ENCODE assay signal across 8 cellular contexts in the genomic region with DNA sequence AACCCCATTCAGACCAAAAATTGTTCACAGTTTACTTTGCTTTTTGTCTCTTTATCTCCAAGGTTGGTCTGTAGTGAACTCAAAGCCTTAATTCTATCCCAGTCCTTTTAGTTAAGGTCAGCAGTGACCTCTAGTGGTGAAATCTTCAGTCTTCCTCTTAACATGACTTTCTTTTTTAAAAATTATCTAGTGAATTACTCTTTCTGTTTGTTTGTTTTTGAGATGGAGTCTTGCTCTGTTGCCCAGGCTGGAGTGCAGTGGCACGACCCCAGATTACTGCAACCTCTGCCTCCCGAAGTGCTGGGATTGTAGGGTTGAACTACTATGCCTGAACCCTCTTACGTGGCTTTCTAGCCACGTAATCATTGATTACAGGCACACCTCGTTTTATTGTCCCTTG. TPM values are rescaled to one million over a fixed set of nuclear protein-coding genes. Genes with fewer than 3 reads are reported as not detected.
DNase-seq lines count a peak whose midpoint lies in the region; ATAC-seq, FAIRE-seq and TF ChIP-seq lines count a peak whose summit lies in the region.

No MANE protein-coding gene starts in this region.

- H3K36me3 ChIP-seq in brain microvascular endothelial cell (replicated peaks): no peaks in the 10 kb centered on the region

- peak; percentile 96 for FAIRE-seq in islet of Langerhans (lab: Jason Lieb, UNC)

- no peak overlapping the region for H3K4me3 ChIP-seq in brain microvascular endothelial cell (ENCODE audit: low read depth, low read length)

- peak; percentile 49 for TF ChIP-seq CTCF in brain microvascular endothelial cell (IDR thresholded peaks at IDR 0.05; ENCODE audit: low read depth, low read length, missing control alignments)

- H3K4me3 Mint-ChIP-seq in stimulated activated effector memory CD8-positive, alpha-beta T cell treated with anti-CD3 and anti-CD28 coated beads, Interleukin-12 subunit alpha, Interleukin-12 subunit beta, amount 100 ng/mL, for 72 hours: peak overlapping the region; percentile 29

- H3K4me1 Mint-ChIP-seq in stimulated activated effector memory CD8-positive, alpha-beta T cell treated with anti-CD3 and anti-CD28 coated beads, Interleukin-12 subunit alpha, Interleukin-12 subunit beta, amount 100 ng/mL, for 72 hours: peaks cover 6% of the 10 kb centered on the region

- DNase-seq in DMS53 (lab: John Stamatoyannopoulos, UW) (peak; percentile 90), HT-29 (ENCODE audit: low spot score) (peak; percentile 91), NCI-H82 treated with DMSO at 0.1 percent for 48 hours (lab: John Stamatoyannopoulos, UW; ENCODE audit: unreplicated experiment) (peak; percentile 69), brain microvascular endothelial cell (peak; percentile 58)
- DNase-seq in stimulated activated effector memory CD8-positive, alpha-beta T cell treated with anti-CD3 and anti-CD28 coated beads, Interleukin-12 subunit alpha, Interleukin-12 subunit beta, amount 100 ng/mL, for 72 hours (ENCODE audit: low spot score in 2 of 2): no peak
- no peak for DNase-seq in activated effector memory CD4-positive, alpha-beta T cell treated with Interleukin-2 at 50 U/mL for 16 hours

- no peaks in the 10 kb centered on the region for H3K9me3 Mint-ChIP-seq in stimulated activated effector memory CD8-positive, alpha-beta T cell treated with anti-CD3 and anti-CD28 coated beads, Interleukin-12 subunit alpha, Interleukin-12 subunit beta, amount 100 ng/mL, for 72 hours

- H3K36me3 Mint-ChIP-seq in stimulated activated effector memory CD8-positive, alpha-beta T cell treated with anti-CD3 and anti-CD28 coated beads, Interleukin-12 subunit alpha, Interleukin-12 subunit beta, amount 100 ng/mL, for 72 hours: no peaks in the 10 kb centered on the region

- no peak overlapping the region for H3K27ac ChIP-seq in brain microvascular endothelial cell

- H3K27ac Mint-ChIP-seq in stimulated activated effector memory CD8-positive, alpha-beta T cell treated with anti-CD3 and anti-CD28 coated beads, Interleukin-12 subunit alpha, Interleukin-12 subunit beta, amount 100 ng/mL, for 72 hours: no peak overlapping the region

- no peaks in the 10 kb centered on the region for H3K27me3 ChIP-seq in brain microvascular endothelial cell (replicated peaks)

- ATAC-seq in GM19372 (IDR thresholded peaks at IDR 0.05; ENCODE audit: low read depth, unreplicated experiment): peak; percentile 61
- peak; percentile 80 for ATAC-seq in stimulated activated effector memory CD8-positive, alpha-beta T cell treated with anti-CD3 and anti-CD28 coated beads, Interleukin-12 subunit alpha, Interleukin-12 subunit beta, amount 100 ng/mL, for 72 hours

- in situ Hi-C loops in brain microvascular endothelial cell (cut with HindIII; ENCODE audit: low pct_ligation_motif_present, low sequenced_read_pairs): no loop called here

RNA-seq across cellular contexts. Expression of a gene that starts 25.0 kb away (rescaled TPM):
- total RNA-seq in HT-29 (2014; rRNA removed; shearing (Covaris generic)): 8.1 and 16.1 TPM in 2 replicates

RNA-seq across cellular contexts. Expression of a gene that starts 53.0 kb away (rescaled TPM):
- 515 and 519 TPM in 2 replicates for total RNA-seq in HT-29 (2014; rRNA removed; shearing (Covaris generic))

Comparison
In these comparisons a context has a peak if more than half of its experiments do, and no peak if none do; other contexts are left out.
1. DNase-seq: peak in DMS53 (single experiment), HT-29 (single experiment), NCI-H82 treated with DMSO at 0.1 percent for 48 hours (single experiment) and brain microvascular endothelial cell (single experiment); none in stimulated activated effector memory CD8-positive, alpha-beta T cell treated with anti-CD3 and anti-CD28 coated beads, Interleukin-12 subunit alpha, Interleukin-12 subunit beta, amount 100 ng/mL, for 72 hours (0 of 2) and activated effector memory CD4-positive, alpha-beta T cell treated with Interleukin-2 at 50 U/mL for 16 hours (single experiment).